In genomic region chr3:48465531-48466378, GRCh38 we compare ENCODE assay signal across 1 cellular context.
TF ChIP-seq lines count a peak whose summit lies in the region.

No MANE protein-coding gene starts in this region.

TF ChIP-seq in K562, 482 proteins besides CTCF, POLR2A, EP300 and RAD21 (continued from another document and continues in another):
- TF ChIP-seq SAP30 (IDR thresholded peaks at IDR 0.05; ENCODE audit: borderline replicate concordance, insufficient read depth, low read depth, low read length, poor library complexity, severe bottlenecking) (no peak), TAF1 (IDR thresholded peaks at IDR 0.05; ENCODE audit: control insufficient read depth, extremely low read depth, insufficient read depth, low read length, severe bottlenecking) (no peak), ZNF717 (CRISPR knock-in tag; IDR thresholded peaks at IDR 0.05) (no peak), TOE1 (IDR thresholded peaks at IDR 0.05; ENCODE audit: borderline replicate concordance) (no peak), TOE1 (CRISPR knock-in tag; IDR thresholded peaks at IDR 0.05; ENCODE audit: borderline replicate concordance, low read depth) (no peak), HLTF (IDR thresholded peaks at IDR 0.05) (no peak), RFX1 (IDR thresholded peaks at IDR 0.05) (peak; percentile 96), KLF13 (tag; IDR thresholded peaks at IDR 0.05; ENCODE audit: borderline replicate concordance, low read depth) (no peak), TEAD1 (CRISPR knock-in tag; IDR thresholded peaks at IDR 0.05) (no peak), E2F3 (CRISPR knock-in tag; IDR thresholded peaks at IDR 0.05) (no peak), SRF (CRISPR knock-in tag; IDR thresholded peaks at IDR 0.05) (no peak), POLR2B (IDR thresholded peaks at IDR 0.05; ENCODE audit: low read depth, partially characterized antibody) (no peak), POLR3G (IDR thresholded peaks at IDR 0.05; ENCODE audit: extremely low read depth, insufficient read length, insufficient replicate concordance) (no peak), NR2F6 (CRISPR knock-in tag; IDR thresholded peaks at IDR 0.05) (no peak), MCM3 (IDR thresholded peaks at IDR 0.05) (no peak), ZNF217 (CRISPR knock-in tag; IDR thresholded peaks at IDR 0.05) (no peak), SUPT5H (IDR thresholded peaks at IDR 0.05) (0 out of 2 replicates have a peak, but pooled peaks have one; percentile 18), DDX20 (tag; IDR thresholded peaks at IDR 0.05; ENCODE audit: low read depth) (no peak), MIER1 (IDR thresholded peaks at IDR 0.05; ENCODE audit: low read depth) (no peak), ATF7 (IDR thresholded peaks at IDR 0.05) (peak; percentile 87), NEUROD1 (IDR thresholded peaks at IDR 0.05; ENCODE audit: borderline replicate concordance, low read depth, low read length, partially characterized antibody) (peak; percentile 34), HMG20B (CRISPR knock-in tag; IDR thresholded peaks at IDR 0.05) (no peak), NUFIP1 (IDR thresholded peaks at IDR 0.05; ENCODE audit: partially characterized antibody) (no peak), ELF1 (tag; IDR thresholded peaks at IDR 0.05) (peak; percentile 46; the same call in 1 of the 2 replicates), KDM2B (CRISPR knock-in tag; IDR thresholded peaks at IDR 0.05) (no peak), THAP12 (CRISPR knock-in tag; IDR thresholded peaks at IDR 0.05) (no peak), LARP7 (IDR thresholded peaks at IDR 0.05) (no peak), SLC30A9 (CRISPR knock-in tag; IDR thresholded peaks at IDR 0.05) (no peak), SIN3A (IDR thresholded peaks at IDR 0.05; ENCODE audit: borderline replicate concordance in 2 of 2, control insufficient read depth in 1 of 2, low read depth in 2 of 2, low read length in 2 of 2) (no peak), BCLAF1 (IDR thresholded peaks at IDR 0.05; ENCODE audit: borderline replicate concordance in 1 of 2, control insufficient read depth in 1 of 2, low read depth in 2 of 2, low read length in 1 of 2) (no peak), C11orf30 (IDR thresholded peaks at IDR 0.05; ENCODE audit: low read depth) (peak; percentile 93), NR4A1 (CRISPR knock-in tag; IDR thresholded peaks at IDR 0.05) (no peak), NR4A1 (tag; IDR thresholded peaks at IDR 0.05) (no peak), ZFX (CRISPR knock-in tag; IDR thresholded peaks at IDR 0.05) (peak; percentile 64), ETS2 (tag; IDR thresholded peaks at IDR 0.05; ENCODE audit: borderline replicate concordance, poor library complexity, severe bottlenecking) (no peak), KAT2B (IDR thresholded peaks at IDR 0.05; ENCODE audit: low read depth, low read length) (no peak), XRCC4 (IDR thresholded peaks at IDR 0.05; ENCODE audit: extremely low read depth, insufficient read depth, insufficient read length) (no peak), U2AF2 (optimal IDR thresholded peaks at IDR 0.05; ENCODE audit: low read depth, low read length) (no peak)
- TF ChIP-seq, protein P1, sequence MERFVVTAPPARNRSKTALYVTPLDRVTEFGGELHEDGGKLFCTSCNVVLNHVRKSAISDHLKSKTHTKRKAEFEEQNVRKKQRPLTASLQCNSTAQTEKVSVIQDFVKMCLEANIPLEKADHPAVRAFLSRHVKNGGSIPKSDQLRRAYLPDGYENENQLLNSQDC (CRISPR knock-in tag; IDR thresholded peaks at IDR 0.05): no peak
- TF ChIP-seq, protein P2, sequence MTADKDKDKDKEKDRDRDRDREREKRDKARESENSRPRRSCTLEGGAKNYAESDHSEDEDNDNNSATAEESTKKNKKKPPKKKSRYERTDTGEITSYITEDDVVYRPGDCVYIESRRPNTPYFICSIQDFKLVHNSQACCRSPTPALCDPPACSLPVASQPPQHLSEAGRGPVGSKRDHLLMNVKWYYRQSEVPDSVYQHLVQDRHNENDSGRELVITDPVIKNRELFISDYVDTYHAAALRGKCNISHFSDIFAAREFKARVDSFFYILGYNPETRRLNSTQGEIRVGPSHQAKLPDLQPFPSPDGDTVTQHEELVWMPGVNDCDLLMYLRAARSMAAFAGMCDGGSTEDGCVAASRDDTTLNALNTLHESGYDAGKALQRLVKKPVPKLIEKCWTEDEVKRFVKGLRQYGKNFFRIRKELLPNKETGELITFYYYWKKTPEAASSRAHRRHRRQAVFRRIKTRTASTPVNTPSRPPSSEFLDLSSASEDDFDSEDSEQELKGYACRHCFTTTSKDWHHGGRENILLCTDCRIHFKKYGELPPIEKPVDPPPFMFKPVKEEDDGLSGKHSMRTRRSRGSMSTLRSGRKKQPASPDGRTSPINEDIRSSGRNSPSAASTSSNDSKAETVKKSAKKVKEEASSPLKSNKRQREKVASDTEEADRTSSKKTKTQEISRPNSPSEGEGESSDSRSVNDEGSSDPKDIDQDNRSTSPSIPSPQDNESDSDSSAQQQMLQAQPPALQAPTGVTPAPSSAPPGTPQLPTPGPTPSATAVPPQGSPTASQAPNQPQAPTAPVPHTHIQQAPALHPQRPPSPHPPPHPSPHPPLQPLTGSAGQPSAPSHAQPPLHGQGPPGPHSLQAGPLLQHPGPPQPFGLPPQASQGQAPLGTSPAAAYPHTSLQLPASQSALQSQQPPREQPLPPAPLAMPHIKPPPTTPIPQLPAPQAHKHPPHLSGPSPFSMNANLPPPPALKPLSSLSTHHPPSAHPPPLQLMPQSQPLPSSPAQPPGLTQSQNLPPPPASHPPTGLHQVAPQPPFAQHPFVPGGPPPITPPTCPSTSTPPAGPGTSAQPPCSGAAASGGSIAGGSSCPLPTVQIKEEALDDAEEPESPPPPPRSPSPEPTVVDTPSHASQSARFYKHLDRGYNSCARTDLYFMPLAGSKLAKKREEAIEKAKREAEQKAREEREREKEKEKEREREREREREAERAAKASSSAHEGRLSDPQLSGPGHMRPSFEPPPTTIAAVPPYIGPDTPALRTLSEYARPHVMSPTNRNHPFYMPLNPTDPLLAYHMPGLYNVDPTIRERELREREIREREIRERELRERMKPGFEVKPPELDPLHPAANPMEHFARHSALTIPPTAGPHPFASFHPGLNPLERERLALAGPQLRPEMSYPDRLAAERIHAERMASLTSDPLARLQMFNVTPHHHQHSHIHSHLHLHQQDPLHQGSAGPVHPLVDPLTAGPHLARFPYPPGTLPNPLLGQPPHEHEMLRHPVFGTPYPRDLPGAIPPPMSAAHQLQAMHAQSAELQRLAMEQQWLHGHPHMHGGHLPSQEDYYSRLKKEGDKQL (CRISPR knock-in tag; IDR thresholded peaks at IDR 0.05; ENCODE audit: borderline replicate concordance): no peak
- TF ChIP-seq, protein P3, sequence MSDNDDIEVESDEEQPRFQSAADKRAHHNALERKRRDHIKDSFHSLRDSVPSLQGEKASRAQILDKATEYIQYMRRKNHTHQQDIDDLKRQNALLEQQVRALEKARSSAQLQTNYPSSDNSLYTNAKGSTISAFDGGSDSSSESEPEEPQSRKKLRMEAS (CRISPR knock-in tag; IDR thresholded peaks at IDR 0.05): peak; percentile 48
- TF ChIP-seq, protein P4, sequence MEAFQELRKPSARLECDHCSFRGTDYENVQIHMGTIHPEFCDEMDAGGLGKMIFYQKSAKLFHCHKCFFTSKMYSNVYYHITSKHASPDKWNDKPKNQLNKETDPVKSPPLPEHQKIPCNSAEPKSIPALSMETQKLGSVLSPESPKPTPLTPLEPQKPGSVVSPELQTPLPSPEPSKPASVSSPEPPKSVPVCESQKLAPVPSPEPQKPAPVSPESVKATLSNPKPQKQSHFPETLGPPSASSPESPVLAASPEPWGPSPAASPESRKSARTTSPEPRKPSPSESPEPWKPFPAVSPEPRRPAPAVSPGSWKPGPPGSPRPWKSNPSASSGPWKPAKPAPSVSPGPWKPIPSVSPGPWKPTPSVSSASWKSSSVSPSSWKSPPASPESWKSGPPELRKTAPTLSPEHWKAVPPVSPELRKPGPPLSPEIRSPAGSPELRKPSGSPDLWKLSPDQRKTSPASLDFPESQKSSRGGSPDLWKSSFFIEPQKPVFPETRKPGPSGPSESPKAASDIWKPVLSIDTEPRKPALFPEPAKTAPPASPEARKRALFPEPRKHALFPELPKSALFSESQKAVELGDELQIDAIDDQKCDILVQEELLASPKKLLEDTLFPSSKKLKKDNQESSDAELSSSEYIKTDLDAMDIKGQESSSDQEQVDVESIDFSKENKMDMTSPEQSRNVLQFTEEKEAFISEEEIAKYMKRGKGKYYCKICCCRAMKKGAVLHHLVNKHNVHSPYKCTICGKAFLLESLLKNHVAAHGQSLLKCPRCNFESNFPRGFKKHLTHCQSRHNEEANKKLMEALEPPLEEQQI (IDR thresholded peaks at IDR 0.05): no peak
- TF ChIP-seq, protein P5, sequence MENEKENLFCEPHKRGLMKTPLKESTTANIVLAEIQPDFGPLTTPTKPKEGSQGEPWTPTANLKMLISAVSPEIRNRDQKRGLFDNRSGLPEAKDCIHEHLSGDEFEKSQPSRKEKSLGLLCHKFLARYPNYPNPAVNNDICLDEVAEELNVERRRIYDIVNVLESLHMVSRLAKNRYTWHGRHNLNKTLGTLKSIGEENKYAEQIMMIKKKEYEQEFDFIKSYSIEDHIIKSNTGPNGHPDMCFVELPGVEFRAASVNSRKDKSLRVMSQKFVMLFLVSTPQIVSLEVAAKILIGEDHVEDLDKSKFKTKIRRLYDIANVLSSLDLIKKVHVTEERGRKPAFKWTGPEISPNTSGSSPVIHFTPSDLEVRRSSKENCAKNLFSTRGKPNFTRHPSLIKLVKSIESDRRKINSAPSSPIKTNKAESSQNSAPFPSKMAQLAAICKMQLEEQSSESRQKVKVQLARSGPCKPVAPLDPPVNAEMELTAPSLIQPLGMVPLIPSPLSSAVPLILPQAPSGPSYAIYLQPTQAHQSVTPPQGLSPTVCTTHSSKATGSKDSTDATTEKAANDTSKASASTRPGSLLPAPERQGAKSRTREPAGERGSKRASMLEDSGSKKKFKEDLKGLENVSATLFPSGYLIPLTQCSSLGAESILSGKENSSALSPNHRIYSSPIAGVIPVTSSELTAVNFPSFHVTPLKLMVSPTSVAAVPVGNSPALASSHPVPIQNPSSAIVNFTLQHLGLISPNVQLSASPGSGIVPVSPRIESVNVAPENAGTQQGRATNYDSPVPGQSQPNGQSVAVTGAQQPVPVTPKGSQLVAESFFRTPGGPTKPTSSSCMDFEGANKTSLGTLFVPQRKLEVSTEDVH (IDR thresholded peaks at IDR 0.05; ENCODE audit: low read depth, partially characterized antibody): no peak
- TF ChIP-seq, protein P6, sequence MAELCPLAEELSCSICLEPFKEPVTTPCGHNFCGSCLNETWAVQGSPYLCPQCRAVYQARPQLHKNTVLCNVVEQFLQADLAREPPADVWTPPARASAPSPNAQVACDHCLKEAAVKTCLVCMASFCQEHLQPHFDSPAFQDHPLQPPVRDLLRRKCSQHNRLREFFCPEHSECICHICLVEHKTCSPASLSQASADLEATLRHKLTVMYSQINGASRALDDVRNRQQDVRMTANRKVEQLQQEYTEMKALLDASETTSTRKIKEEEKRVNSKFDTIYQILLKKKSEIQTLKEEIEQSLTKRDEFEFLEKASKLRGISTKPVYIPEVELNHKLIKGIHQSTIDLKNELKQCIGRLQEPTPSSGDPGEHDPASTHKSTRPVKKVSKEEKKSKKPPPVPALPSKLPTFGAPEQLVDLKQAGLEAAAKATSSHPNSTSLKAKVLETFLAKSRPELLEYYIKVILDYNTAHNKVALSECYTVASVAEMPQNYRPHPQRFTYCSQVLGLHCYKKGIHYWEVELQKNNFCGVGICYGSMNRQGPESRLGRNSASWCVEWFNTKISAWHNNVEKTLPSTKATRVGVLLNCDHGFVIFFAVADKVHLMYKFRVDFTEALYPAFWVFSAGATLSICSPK (IDR thresholded peaks at IDR 0.05; ENCODE audit: borderline replicate concordance): no peak
- TF ChIP-seq, protein P7, sequence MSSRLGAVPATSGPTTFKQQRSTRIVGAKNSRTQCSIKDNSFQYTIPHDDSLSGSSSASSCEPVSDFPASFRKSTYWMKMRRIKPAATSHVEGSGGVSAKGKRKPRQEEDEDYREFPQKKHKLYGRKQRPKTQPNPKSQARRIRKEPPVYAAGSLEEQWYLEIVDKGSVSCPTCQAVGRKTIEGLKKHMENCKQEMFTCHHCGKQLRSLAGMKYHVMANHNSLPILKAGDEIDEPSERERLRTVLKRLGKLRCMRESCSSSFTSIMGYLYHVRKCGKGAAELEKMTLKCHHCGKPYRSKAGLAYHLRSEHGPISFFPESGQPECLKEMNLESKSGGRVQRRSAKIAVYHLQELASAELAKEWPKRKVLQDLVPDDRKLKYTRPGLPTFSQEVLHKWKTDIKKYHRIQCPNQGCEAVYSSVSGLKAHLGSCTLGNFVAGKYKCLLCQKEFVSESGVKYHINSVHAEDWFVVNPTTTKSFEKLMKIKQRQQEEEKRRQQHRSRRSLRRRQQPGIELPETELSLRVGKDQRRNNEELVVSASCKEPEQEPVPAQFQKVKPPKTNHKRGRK (tag; IDR thresholded peaks at IDR 0.05): no peak
